Comparison of ENCODE assay signal across 1 cellular context in genomic region chr17:1630662-1631061, GRCh38.
TF ChIP-seq lines count a peak whose summit lies in the region.

No MANE protein-coding gene starts in this region.

TF ChIP-seq in H1, 55 proteins besides CTCF, POLR2A, EP300 and RAD21:
- TF ChIP-seq JUND (IDR thresholded peaks at IDR 0.05; ENCODE audit: low read length): 0 out of 2 replicates have a peak, but pooled peaks have one; percentile 30
- no peak for TF ChIP-seq ATF3 (IDR thresholded peaks at IDR 0.05; ENCODE audit: insufficient read depth, low read depth, low read length)
- TF ChIP-seq GTF2F1 (IDR thresholded peaks at IDR 0.05; ENCODE audit: borderline replicate concordance, low read depth, low read length): no peak
- TF ChIP-seq PHF8 (conservative IDR thresholded peaks at IDR 0.05; ENCODE audit: low read depth, low read length): no peak
